23 cellular contexts compared by ENCODE assay signal in genomic region chr16:1097800-1098199, GRCh38. TPM values are rescaled to one million over a fixed set of nuclear protein-coding genes. Genes with fewer than 3 reads are reported as not detected.
DNase-seq lines count a peak whose midpoint lies in the region; ATAC-seq lines count a peak whose summit lies in the region.
"Had no signal": no experiment of that assay in that cellular context is flagged by ENCODE, and none has a peak within 500 bp of the region (broad histone marks: within the 10 kb centered on the region; RNA-seq: fewer than 3 reads in every experiment).

No MANE protein-coding gene starts in this region.

- no peaks in the 10 kb centered on the region for H3F3A ChIP-seq in GM23248 (ENCODE audit: insufficient read depth)

- H3K9me2 ChIP-seq in GM23248 (ENCODE audit: insufficient read depth), result no peaks in the 10 kb centered on the region

- no peaks in the 10 kb centered on the region for H3K36me3 ChIP-seq in GM23248 (ENCODE audit: low read depth)
- H3K36me3 ChIP-seq in skeletal muscle tissue (ENCODE audit: control insufficient read depth in 3 of 3, insufficient read depth in 3 of 3, low read length in 3 of 3), result no peaks in the 10 kb centered on the region
- H3K36me3 ChIP-seq: breast epithelium, prostate gland, spleen, upper lobe of right lung had no signal

- H3K9me3 ChIP-seq in GM23248 (ENCODE audit: low read depth) (no peaks in the 10 kb centered on the region), skeletal muscle tissue (ENCODE audit: control insufficient read depth in 3 of 3, low read length in 3 of 3) (no peaks in the 10 kb centered on the region)
- H3K9me3 ChIP-seq: breast epithelium, prostate gland, spleen, upper lobe of right lung had no signal

- H3K4me3 ChIP-seq in GM23248 (no peak overlapping the region), skeletal muscle tissue (ENCODE audit: low read length in 3 of 3) (peak overlapping the region in 1 of 3 donors; percentile 13)
- H3K4me3 ChIP-seq: breast epithelium, prostate gland, spleen, upper lobe of right lung had no signal

- DNase-seq in GM23248, result peak; percentile 61
- DNase-seq in astrocyte of the hippocampus (ENCODE audit: low read depth, low spot score), result peak; percentile 52
- peak in 26 of 51 donors; percentile 7 to 81 (median 36) for DNase-seq in hypothalamus (lab: John Stamatoyannopoulos, UW)
- DNase-seq in inferior parietal cortex (ENCODE audit: extremely low spot score), result no peak
- DNase-seq in GOT3 (lab: John Stamatoyannopoulos, UW), result no peak
- no peak for DNase-seq in NCI-H524 treated with DMSO at 0.1 percent for 48 hours (lab: John Stamatoyannopoulos, UW)
- DNase-seq: activated CD4-positive, alpha-beta T cell treated with anti-CD3 and anti-CD28 coated beads, Interleukin-2, amount 10 ng/mL, durations not matched to agents 24 days and 14 days; mesenchymal stem cell; NCI-H526; spleen; stimulated activated CD4-positive, alpha-beta T cell treated with anti-CD3 and anti-CD28 coated beads, Interleukin-4, amount 100 ng/mL, for 24 hours; stimulated activated naive CD8-positive, alpha-beta T cell treated with anti-CD3 and anti-CD28 coated beads, Interleukin-15, amount 100 ng/mL, for 72 hours; T-helper 1 cell; upper lobe of right lung had no signal

- H4K20me1 ChIP-seq in GM23248 (ENCODE audit: insufficient read depth), result no peaks in the 10 kb centered on the region

- H2AFZ ChIP-seq in GM23248, result no peak overlapping the region

- H3K79me2 ChIP-seq in GM23248 (ENCODE audit: insufficient read depth), result no peaks in the 10 kb centered on the region

- no peak for ATAC-seq in HG03520 (IDR thresholded peaks at IDR 0.05; ENCODE audit: unreplicated experiment)
- ATAC-seq: HepG2; stimulated activated naive CD8-positive, alpha-beta T cell treated with anti-CD3 and anti-CD28 coated beads, Interleukin-15, amount 100 ng/mL, for 72 hours; upper lobe of right lung had no signal

- H3K9ac ChIP-seq in GM23248 (no peak overlapping the region), skeletal muscle tissue (ENCODE audit: low read depth in 1 of 3, low read length in 3 of 3) (peak overlapping the region in 2 of 3 donors; percentile 53 to 79)

- 50 to 76% methylated on average over 9 to 17 of the region's 23 CpGs for WGBS in GM23248 (ENCODE audit: low coverage in 1 of 2, low lambda C conversion rate in 2 of 2, missing lambda C conversion rate in 2 of 2), 2 experiments

- in situ Hi-C loops in GM23248 (cut with MboI), result no loop called here

- H3K4me1 ChIP-seq in GM23248 (ENCODE audit: insufficient read depth) (no peaks in the 10 kb centered on the region), skeletal muscle tissue (ENCODE audit: control insufficient read depth in 3 of 3, insufficient read depth in 3 of 3, low read length in 3 of 3) (peaks cover 13 to 20% (median 19%) of the 10 kb centered on the region in 3 donors)
- H3K4me1 ChIP-seq: breast epithelium, prostate gland, upper lobe of right lung had no signal

- H3K27me3 ChIP-seq in GM23248 (replicated peaks; ENCODE audit: insufficient read depth) (peaks cover 10% of the 10 kb centered on the region; the same call in 1 of the 2 replicates), skeletal muscle tissue (ENCODE audit: control insufficient read depth in 3 of 3, insufficient read depth in 3 of 3, low read length in 3 of 3) (peaks cover 0 to 14% (median 4%) of the 10 kb centered on the region in 3 donors)

- H3K27ac ChIP-seq in GM23248, result no peak overlapping the region
- peak overlapping the region; percentile 75 for H3K27ac ChIP-seq in skeletal muscle tissue (ENCODE audit: low read depth, low read length)
- H3K27ac ChIP-seq: breast epithelium, prostate gland, spleen, upper lobe of right lung had no signal

- H3K4me2 ChIP-seq in GM23248 (ENCODE audit: unreplicated experiment), result no peak overlapping the region

RNA-seq across cellular contexts. Expression of gene C1QTNF8, which starts 1.8 kb away (rescaled TPM):
- total RNA-seq in GM23248 (2014; rRNA removed; shearing (Covaris generic)), result not detected in 2 replicates
- not detected in 2 replicates for polyA plus RNA-seq in GM23248 (2016; fragmentation: Nextera tagmentation; extraction: Ambion mirVana)
- not detected for total RNA-seq in skeletal muscle tissue
- total RNA-seq: activated CD4-positive, alpha-beta T cell treated with anti-CD3 and anti-CD28 coated beads, Interleukin-2, amount 10 ng/mL, durations not matched to agents 24 days and 14 days; activated T-helper 2 cell treated with anti-CD3 and anti-CD28 coated beads, Interferon-gamma antibody, Interleukin-2, Interleukin-4, amounts not matched to agents 10 μg/mL and 5 μg/mL and 100 μg/mL, durations not matched to agents 14 hours and 24 hours and 36 hours; breast epithelium; dermis microvascular lymphatic vessel endothelial cell; fibroblast of villous mesenchyme; kidney epithelial cell; spleen; upper lobe of right lung had no signal
- polyA plus RNA-seq: HepG2, spleen had no signal

RNA-seq across cellular contexts. Expression of gene SSTR5, which starts 25.3 kb away (rescaled TPM):
- total RNA-seq in GM23248 (2014; rRNA removed; shearing (Covaris generic)), result not detected in 2 replicates
- not detected in 2 replicates for polyA plus RNA-seq in GM23248 (2016; fragmentation: Nextera tagmentation; extraction: Ambion mirVana)
- total RNA-seq in skeletal muscle tissue, result not detected
- total RNA-seq: activated CD4-positive, alpha-beta T cell treated with anti-CD3 and anti-CD28 coated beads, Interleukin-2, amount 10 ng/mL, durations not matched to agents 24 days and 14 days; activated T-helper 2 cell treated with anti-CD3 and anti-CD28 coated beads, Interferon-gamma antibody, Interleukin-2, Interleukin-4, amounts not matched to agents 10 μg/mL and 5 μg/mL and 100 μg/mL, durations not matched to agents 14 hours and 24 hours and 36 hours; breast epithelium; fibroblast of villous mesenchyme; kidney epithelial cell; spleen; upper lobe of right lung had no signal
- polyA plus RNA-seq: spleen had no signal

RNA-seq across cellular contexts. Expression of gene CACNA1H, which starts 55.1 kb away (rescaled TPM):
- 0.11 TPM in 1 of 2 replicates, not detected in the other for total RNA-seq in GM23248 (2014; rRNA removed; shearing (Covaris generic))
- polyA plus RNA-seq in GM23248 (2016; fragmentation: Nextera tagmentation; extraction: Ambion mirVana), result not detected in 2 replicates
- total RNA-seq in skeletal muscle tissue, result 26.1 TPM

Comparison
In these comparisons a context has a peak if more than half of its experiments do, and no peak if none do; other contexts are left out.
1. DNase-seq: peak in GM23248 (single experiment), astrocyte of the hippocampus (single experiment) and hypothalamus (26 of 51); none in inferior parietal cortex (single experiment), GOT3 (single experiment) and NCI-H524 treated with DMSO at 0.1 percent for 48 hours (single experiment).
2. RNA of gene CACNA1H, which starts 55.1 kb away (total RNA-seq): 26.1 TPM in skeletal muscle tissue (single experiment); 0.11 TPM in GM23248; every median in the first group is over 10 times any median in the second.